ENCODE assay signal across 22 cellular contexts in the genomic region with DNA sequence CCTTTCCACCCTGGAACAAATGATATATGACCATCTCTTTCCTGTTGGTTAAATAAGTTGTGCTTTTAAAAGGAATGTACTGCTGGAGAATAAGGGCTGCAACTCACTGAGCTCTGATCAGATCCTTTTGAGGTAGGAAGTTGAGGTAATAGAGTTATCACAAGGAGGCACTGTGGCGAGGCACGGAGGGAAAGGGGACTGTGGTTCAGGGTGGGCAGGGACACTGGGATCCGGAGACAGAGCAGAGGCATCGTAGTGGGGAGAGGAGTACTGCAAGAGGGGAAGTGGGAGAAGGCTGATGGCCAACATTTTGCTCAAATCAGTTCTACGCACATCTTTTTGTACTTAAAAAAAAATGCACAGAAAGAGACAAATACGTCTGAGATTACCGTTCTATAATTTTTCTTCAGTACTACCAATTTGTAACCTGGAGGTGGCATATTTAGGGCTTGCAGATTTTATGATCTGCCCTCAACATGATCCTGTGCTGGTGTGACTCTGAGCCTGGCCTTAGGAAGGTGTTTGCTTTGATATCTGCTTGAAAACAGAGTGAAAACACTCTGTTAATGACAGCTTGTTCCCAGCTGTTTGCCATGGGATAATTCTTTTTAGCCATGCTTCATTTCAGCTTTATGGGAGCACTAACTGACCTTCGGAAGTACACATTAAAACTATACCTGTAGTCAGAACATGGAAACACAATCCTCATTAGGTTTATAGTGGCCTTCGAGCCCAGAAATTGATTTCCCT.
"Had no signal": no experiment of that assay in that cellular context is flagged by ENCODE, and none has a peak within 500 bp of the region (broad histone marks: within the 10 kb centered on the region; RNA-seq: fewer than 3 reads in every experiment).

No MANE protein-coding gene starts in this region.

- H3K36me3 ChIP-seq: adrenal gland had no signal

- H3K4me3 Mint-ChIP-seq: activated CD8-positive, alpha-beta T cell treated with anti-CD3 and anti-CD28 coated beads for 36 hours; activated naive CD8-positive, alpha-beta T cell treated with anti-CD3 and anti-CD28 coated beads, Interleukin-2, amount 10 ng/mL, durations not matched to agents 7 days and 5 days; central memory CD8-positive, alpha-beta T cell; T-helper 1 cell treated with Interleukin-12 subunit alpha and Interleukin-12 subunit beta and Interleukin-4 antibody, amounts not matched to agents 30 μg/mL and 1 μg/mL, for 36 hours had no signal

- H3K4me1 ChIP-seq: adrenal gland had no signal

- DNase-seq: activated CD4-positive, alpha-beta T cell treated with anti-CD3 and anti-CD28 coated beads for 4 hours; activated CD8-positive, alpha-beta memory T cell treated with anti-CD3 and anti-CD28 coated beads, Interleukin-2, amount 50 U/mL, for 4 hours; activated CD8-positive, alpha-beta T cell treated with anti-CD3 and anti-CD28 coated beads for 36 hours; activated naive CD4-positive, alpha-beta T cell treated with anti-CD3 and anti-CD28 coated beads, Interleukin-2, amount 50 U/mL, for 16 hours; activated naive CD8-positive, alpha-beta T cell treated with anti-CD3 and anti-CD28 coated beads, Interleukin-2, amount 10 ng/mL, durations not matched to agents 7 days and 5 days; adrenal gland; aorta; Karpas-422; NCI-H1105 treated with DMSO at 0.1 percent for 48 hours; NCI-H1436 treated with DMSO at 0.1 percent for 48 hours; NCI-H1930; NCI-H2107; NCI-H2171 treated with DMSO at 0.1 percent for 48 hours; NCI-H226; NCI-H526; NCI-H82; SHP77; T-helper 9 cell had no signal

- H3K27ac ChIP-seq: adrenal gland had no signal

- H3K27ac Mint-ChIP-seq: activated CD8-positive, alpha-beta T cell treated with anti-CD3 and anti-CD28 coated beads for 36 hours; activated naive CD8-positive, alpha-beta T cell treated with anti-CD3 and anti-CD28 coated beads, Interleukin-2, amount 10 ng/mL, durations not matched to agents 7 days and 5 days; T-helper 1 cell treated with Interleukin-12 subunit alpha and Interleukin-12 subunit beta and Interleukin-4 antibody, amounts not matched to agents 30 μg/mL and 1 μg/mL, for 36 hours had no signal

- H3K4me3 ChIP-seq: adrenal gland, K562 had no signal

- ATAC-seq: activated CD8-positive, alpha-beta T cell treated with anti-CD3 and anti-CD28 coated beads for 36 hours; K562 had no signal

- H3K36me3 Mint-ChIP-seq: activated naive CD8-positive, alpha-beta T cell treated with anti-CD3 and anti-CD28 coated beads, Interleukin-2, amount 10 ng/mL, durations not matched to agents 7 days and 5 days had no signal

- H3K9me3 ChIP-seq: adrenal gland had no signal

- H3K27me3 ChIP-seq: adrenal gland had no signal

- FAIRE-seq: K562, RCC 7860 had no signal

- H3K9me3 Mint-ChIP-seq: activated CD8-positive, alpha-beta T cell treated with anti-CD3 and anti-CD28 coated beads for 36 hours; activated naive CD8-positive, alpha-beta T cell treated with anti-CD3 and anti-CD28 coated beads, Interleukin-2, amount 10 ng/mL, durations not matched to agents 7 days and 5 days; central memory CD8-positive, alpha-beta T cell; T-helper 1 cell treated with Interleukin-12 subunit alpha and Interleukin-12 subunit beta and Interleukin-4 antibody, amounts not matched to agents 30 μg/mL and 1 μg/mL, for 36 hours had no signal

- H3K4me1 Mint-ChIP-seq: activated naive CD8-positive, alpha-beta T cell treated with anti-CD3 and anti-CD28 coated beads, Interleukin-2, amount 10 ng/mL, durations not matched to agents 7 days and 5 days; central memory CD8-positive, alpha-beta T cell had no signal

- H3K27me3 Mint-ChIP-seq: activated naive CD8-positive, alpha-beta T cell treated with anti-CD3 and anti-CD28 coated beads, Interleukin-2, amount 10 ng/mL, durations not matched to agents 7 days and 5 days; central memory CD8-positive, alpha-beta T cell had no signal
